In the genomic region with DNA sequence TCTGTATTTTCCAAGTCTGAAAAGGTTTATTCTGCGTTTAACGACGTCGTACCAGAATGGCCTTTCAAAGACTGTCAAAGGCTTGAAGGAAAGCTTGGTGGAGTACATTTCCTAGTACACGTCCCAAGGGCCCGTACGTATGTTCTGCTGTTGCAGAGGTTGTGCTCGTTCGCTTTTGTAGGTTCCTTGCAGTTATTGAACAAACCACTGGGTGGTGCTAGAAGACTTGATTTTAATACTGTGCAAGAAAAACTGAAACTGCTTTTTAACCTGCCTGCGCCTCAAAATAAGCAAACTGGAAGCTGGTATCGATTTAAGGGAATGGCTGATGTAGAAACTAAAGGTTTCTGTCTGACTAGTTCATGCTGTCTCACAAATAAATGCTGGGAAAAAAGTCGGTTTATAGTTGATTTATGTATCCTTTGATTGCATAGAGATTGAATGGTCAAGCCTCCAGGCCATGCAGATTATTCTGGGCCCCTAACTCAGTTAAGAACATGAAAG, we compare ENCODE assay signal across 8 cellular contexts. TPM values are rescaled to one million over a fixed set of nuclear protein-coding genes. Genes with fewer than 3 reads are reported as not detected.
DNase-seq lines count a peak whose midpoint lies in the region; ATAC-seq, FAIRE-seq and TF ChIP-seq lines count a peak whose summit lies in the region.

No MANE protein-coding gene starts in this region.

- no TSS peak for BruUV-seq in endothelial cell of umbilical vein (replicated peaks; lab: Mats Ljungman, UMichigan)

- peak overlapping the region; percentile 17 for H3K4me2 ChIP-seq in endothelial cell of umbilical vein (ENCODE audit: insufficient read depth, low read length)

- POLR2A ChIA-PET in AG04450 (lab: Yijun Ruan, JAX) = interaction anchor here (0.9 to 2.4 kb wide), 6 partner anchors 11 to 241 kb away, joined by 3 to 8 read pairs (median 4); partner anchors contain the start of gene CRISPLD2
- POLR2A ChIA-PET in endothelial cell of umbilical vein (lab: Charles Lee) = no interaction called here

- intact Hi-C loops in endothelial cell of umbilical vein (cut with micrococcal nuclease) = loop anchor here (1.0 to 10.0 kb wide), 4 partner anchors 52 to 330 kb away; no protein-coding TSS in a partner anchor
- intact Hi-C loops in mucosa of descending colon (cut with DNase I, micrococcal nuclease) = loop anchor here (5.0 kb wide), 2 partner anchors 198 to 218 kb away; no protein-coding TSS in a partner anchor

- H3K4me1 Mint-ChIP-seq in activated CD8-positive, alpha-beta memory T cell treated with anti-CD3 and anti-CD28 coated beads, Interleukin-2, amount 10 ng/mL, durations not matched to agents 7 days and 5 days = peaks cover 71% of the 10 kb centered on the region

- H3K4me3 ChIP-seq in AG04450 (ENCODE audit: low read depth, low read length) = no peak overlapping the region
- H3K4me3 ChIP-seq in endothelial cell of umbilical vein (replicated peaks in 1 of 3; ENCODE audit: insufficient read depth in 1 of 3, low read depth in 1 of 3, low read length in 3 of 3) = no peak overlapping the region
- no peak overlapping the region for H3K4me3 ChIP-seq in mucosa of descending colon

- H3K9me3 Mint-ChIP-seq in activated CD8-positive, alpha-beta memory T cell treated with anti-CD3 and anti-CD28 coated beads, Interleukin-2, amount 10 ng/mL, durations not matched to agents 7 days and 5 days (ENCODE audit: low read depth) = no peaks in the 10 kb centered on the region

- no peak overlapping the region for H3K27ac ChIP-seq in AG04450 (ENCODE audit: low read depth, low read length)
- no peak overlapping the region for H3K27ac ChIP-seq in endothelial cell of umbilical vein (ENCODE audit: insufficient read depth, low read depth, low read length)

- peaks cover 5% of the 10 kb centered on the region for H4K20me1 ChIP-seq in endothelial cell of umbilical vein (replicated peaks; ENCODE audit: control insufficient read depth, extremely low read depth, insufficient read depth, low read length)

- H3K9me1 ChIP-seq in endothelial cell of umbilical vein (replicated peaks; ENCODE audit: control insufficient read depth, extremely low read depth, insufficient read depth, low read length) = no peaks in the 10 kb centered on the region

- no peak overlapping the region for H2AFZ ChIP-seq in endothelial cell of umbilical vein (ENCODE audit: low read depth, low read length)

- H3K4me1 ChIP-seq in endothelial cell of umbilical vein (ENCODE audit: control insufficient read depth, extremely low read depth, insufficient read depth, low read length) = peaks cover 20% of the 10 kb centered on the region
- peaks cover 7% of the 10 kb centered on the region for H3K4me1 ChIP-seq in mucosa of descending colon (ENCODE audit: low read depth)

- peak overlapping the region; percentile 62 for H3K4me3 Mint-ChIP-seq in activated CD8-positive, alpha-beta memory T cell treated with anti-CD3 and anti-CD28 coated beads, Interleukin-2, amount 10 ng/mL, durations not matched to agents 7 days and 5 days

- H3K27ac Mint-ChIP-seq in activated CD8-positive, alpha-beta memory T cell treated with anti-CD3 and anti-CD28 coated beads, Interleukin-2, amount 10 ng/mL, durations not matched to agents 7 days and 5 days = peak overlapping the region; percentile 83

- H3K36me3 ChIP-seq in endothelial cell of umbilical vein (ENCODE audit: control insufficient read depth in 2 of 2, extremely low read depth in 1 of 2, insufficient read depth in 2 of 2, low read length in 2 of 2) = no peaks in the 10 kb centered on the region
- H3K36me3 ChIP-seq in mucosa of descending colon (ENCODE audit: low read depth) = no peaks in the 10 kb centered on the region

- dilution Hi-C loops in endothelial cell of umbilical vein (cut with MboI; ENCODE audit: extremely low pct_ligation_motif_present, low sequenced_read_pairs) = loop anchor here (25.0 kb wide), 1 partner anchor 208 kb away; no protein-coding TSS in a partner anchor

- no peak for TF ChIP-seq POLR2A in endothelial cell of umbilical vein (IDR thresholded peaks at IDR 0.05; ENCODE audit: low read depth, low read length)

- no peaks in the 10 kb centered on the region for H3K27me3 ChIP-seq in AG04450 (ENCODE audit: control insufficient read depth, insufficient read depth, low read length)
- no peaks in the 10 kb centered on the region for H3K27me3 ChIP-seq in endothelial cell of umbilical vein (ENCODE audit: control insufficient read depth in 2 of 2, insufficient read depth in 2 of 2, low read length in 2 of 2)

- peak; percentile 95 for FAIRE-seq in endothelial cell of umbilical vein (lab: Jason Lieb, UNC)

- H3K9me3 ChIP-seq in AG04450 (ENCODE audit: control insufficient read depth, insufficient read depth, low read length) = no peaks in the 10 kb centered on the region
- no peaks in the 10 kb centered on the region for H3K9me3 ChIP-seq in endothelial cell of umbilical vein (replicated peaks; ENCODE audit: control insufficient read depth, insufficient read depth, low read length)
- H3K9me3 ChIP-seq in mucosa of descending colon = no peaks in the 10 kb centered on the region

- CTCF ChIA-PET in AG04450 (lab: Charles Lee) (interaction anchor here (0.6 to 6.6 kb wide), 42 partner anchors 8 to 360 kb away, joined by 3 to 186 read pairs (median 5); partner anchors contain the start of gene CRISPLD2), endothelial cell of umbilical vein (lab: Charles Lee) (interaction anchor here (0.6 to 8.2 kb wide), 37 partner anchors 8 to 332 kb away, joined by 3 to 361 read pairs (median 4); no protein-coding TSS in a partner anchor)
- CTCF ChIA-PET in activated CD8-positive, alpha-beta memory T cell treated with anti-CD3 and anti-CD28 coated beads, Interleukin-2, amount 10 ng/mL, durations not matched to agents 7 days and 5 days (lab: Charles Lee) = interaction anchor here (0.7 to 10.7 kb wide), 28 partner anchors 8 to 477 kb away, joined by 3 to 294 read pairs (median 6); no protein-coding TSS in a partner anchor

- peaks cover 14% of the 10 kb centered on the region for H3K36me3 Mint-ChIP-seq in activated CD8-positive, alpha-beta memory T cell treated with anti-CD3 and anti-CD28 coated beads, Interleukin-2, amount 10 ng/mL, durations not matched to agents 7 days and 5 days

- TF ChIP-seq CTCF in AG04450 (IDR thresholded peaks at IDR 0.05; ENCODE audit: low read depth, low read length) (peak; percentile 77), endothelial cell of umbilical vein (IDR thresholded peaks at IDR 0.05; ENCODE audit: extremely low read depth in 1 of 2, insufficient read depth in 1 of 2, low read depth in 1 of 2, low read length in 2 of 2) (peak; percentile 64 to 70), mucosa of descending colon (IDR thresholded peaks at IDR 0.05) (peak; percentile 69)

- H3K9ac ChIP-seq in endothelial cell of umbilical vein (replicated peaks; ENCODE audit: extremely low read depth, insufficient read depth, low read length) = peak overlapping the region; percentile 1

- DNase-seq in AG04450 (ENCODE audit: low read depth, low spot score) = peak; percentile 80
- peak; percentile 22 for DNase-seq in HS-5 (ENCODE audit: low read depth)
- peak; percentile 83 to 84 for DNase-seq in NOMO-1 (lab: John Stamatoyannopoulos, UW; ENCODE audit: unreplicated experiment in 2 of 2)
- peak; percentile 85 for DNase-seq in activated CD8-positive, alpha-beta memory T cell treated with anti-CD3 and anti-CD28 coated beads, Interleukin-2, amount 10 ng/mL, durations not matched to agents 7 days and 5 days
- DNase-seq in endothelial cell of umbilical vein (ENCODE audit: low read depth, low spot score) = peak; percentile 89
- peak in 1 of 3 donors; percentile 91 for DNase-seq in mucosa of descending colon
- peak; percentile 66 for DNase-seq in stimulated activated naive CD8-positive, alpha-beta T cell treated with anti-CD3 and anti-CD28 coated beads, Interleukin-15, Interleukin-2, amounts not matched to agents 100 U/mL and 50 U/mL, for 24 hours

- H3K27me3 Mint-ChIP-seq in activated CD8-positive, alpha-beta memory T cell treated with anti-CD3 and anti-CD28 coated beads, Interleukin-2, amount 10 ng/mL, durations not matched to agents 7 days and 5 days = no peaks in the 10 kb centered on the region

- peak; percentile 58 for ATAC-seq in GM18511 (IDR thresholded peaks at IDR 0.05; ENCODE audit: unreplicated experiment)
- ATAC-seq in activated CD8-positive, alpha-beta memory T cell treated with anti-CD3 and anti-CD28 coated beads, Interleukin-2, amount 10 ng/mL, durations not matched to agents 7 days and 5 days = peak; percentile 77
- peak; percentile 91 for ATAC-seq in mucosa of descending colon
- peak; percentile 62 for ATAC-seq in stimulated activated naive CD8-positive, alpha-beta T cell treated with anti-CD3 and anti-CD28 coated beads, Interleukin-15, Interleukin-2, amounts not matched to agents 100 U/mL and 50 U/mL, for 24 hours

- H3K79me2 ChIP-seq in endothelial cell of umbilical vein (ENCODE audit: control insufficient read depth, insufficient read depth, low read length) = peaks cover 97% of the 10 kb centered on the region

TF ChIP-seq in endothelial cell of umbilical vein, 7 proteins besides CTCF, POLR2A, EP300 and RAD21 (continues in another document):
- TF ChIP-seq JUN (IDR thresholded peaks at IDR 0.05; ENCODE audit: borderline replicate concordance, insufficient read depth, insufficient read length, low read depth) (no peak), POLR2AphosphoS5 (IDR thresholded peaks at IDR 0.05; ENCODE audit: insufficient read depth, low read depth, low read length) (no peak), FOS (IDR thresholded peaks at IDR 0.05; ENCODE audit: borderline replicate concordance, insufficient read depth, low read length) (no peak), MYC (IDR thresholded peaks at IDR 0.05; ENCODE audit: low read depth, low read length) (no peak)
- TF ChIP-seq, protein P1, sequence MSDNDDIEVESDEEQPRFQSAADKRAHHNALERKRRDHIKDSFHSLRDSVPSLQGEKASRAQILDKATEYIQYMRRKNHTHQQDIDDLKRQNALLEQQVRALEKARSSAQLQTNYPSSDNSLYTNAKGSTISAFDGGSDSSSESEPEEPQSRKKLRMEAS (IDR thresholded peaks at IDR 0.05; ENCODE audit: insufficient read depth, insufficient read length) = no peak

RNA-seq across cellular contexts. Expression of gene USP10, which starts 54.6 kb away (rescaled TPM):
- 54.9 and 79.3 TPM in 2 replicates for polyA plus RNA-seq in AG04450 (2011; rRNA removed)
- 160 and 212 TPM in 2 replicates for polyA minus RNA-seq in AG04450 (2011; rRNA and poly(A)+ RNA removed)
- total RNA-seq in activated CD8-positive, alpha-beta memory T cell treated with anti-CD3 and anti-CD28 coated beads, Interleukin-2, amount 10 ng/mL, durations not matched to agents 7 days and 5 days = 100 to 1,000 TPM in 1 of 2 experiments, 10 to 100 TPM in 1; 90.9 to 117 TPM
- 97.4 and 115 TPM in 2 replicates for total RNA-seq in endothelial cell of umbilical vein
- 84.0 and 92.5 TPM in 2 replicates for polyA plus RNA-seq in endothelial cell of umbilical vein
- 59.6 and 70.6 TPM in 2 replicates for polyA plus RNA-seq in endothelial cell of umbilical vein (2011; cell fraction: cytosol; rRNA removed)
- 98.5 and 113 TPM in 2 replicates for polyA plus RNA-seq in endothelial cell of umbilical vein (2011; cell fraction: nucleus; rRNA removed)
- polyA plus RNA-seq in endothelial cell of umbilical vein (2012) = 73.0 and 104 TPM in 2 replicates
- polyA minus RNA-seq in endothelial cell of umbilical vein = 201 and 251 TPM in 2 replicates
- 75.2 TPM for polyA minus RNA-seq in endothelial cell of umbilical vein (2011; cell fraction: cytosol; rRNA and poly(A)+ RNA removed)
- polyA minus RNA-seq in endothelial cell of umbilical vein (2011; cell fraction: nucleus; rRNA and poly(A)+ RNA removed) = 80.8 and 98.1 TPM in 2 replicates
- total RNA-seq in mucosa of descending colon = 10 to 100 TPM; 65.1 to 76.9 (median 72.4) TPM
